Comparison of ENCODE assay signal across 1 cellular context in genomic region chr2:197556456-197556855, GRCh38.
TF ChIP-seq lines count a peak whose summit lies in the region.

No MANE protein-coding gene starts in this region.

TF ChIP-seq in IMR-90, 13 proteins besides CTCF, POLR2A, EP300 and RAD21 (continued from another document):
- TF ChIP-seq, protein P1, sequence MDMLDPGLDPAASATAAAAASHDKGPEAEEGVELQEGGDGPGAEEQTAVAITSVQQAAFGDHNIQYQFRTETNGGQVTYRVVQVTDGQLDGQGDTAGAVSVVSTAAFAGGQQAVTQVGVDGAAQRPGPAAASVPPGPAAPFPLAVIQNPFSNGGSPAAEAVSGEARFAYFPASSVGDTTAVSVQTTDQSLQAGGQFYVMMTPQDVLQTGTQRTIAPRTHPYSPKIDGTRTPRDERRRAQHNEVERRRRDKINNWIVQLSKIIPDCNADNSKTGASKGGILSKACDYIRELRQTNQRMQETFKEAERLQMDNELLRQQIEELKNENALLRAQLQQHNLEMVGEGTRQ (IDR thresholded peaks at IDR 0.05; ENCODE audit: low read depth, low read length), result no peak
